Comparison of ENCODE assay signal across 24 cellular contexts in genomic region chr14:101405931-101406330, GRCh38.
DNase-seq lines count a peak whose midpoint lies in the region; ATAC-seq and TF ChIP-seq lines count a peak whose summit lies in the region.
"Had no signal": no experiment of that assay in that cellular context is flagged by ENCODE, and none has a peak within 500 bp of the region (broad histone marks: within the 10 kb centered on the region; RNA-seq: fewer than 3 reads in every experiment).

No MANE protein-coding gene starts in this region.

- intact Hi-C loops in PC-3 (cut with micrococcal nuclease) (no loop called here), vagina (cut with DNase I) (loop anchor here (5.0 kb wide), 1 partner anchor 39 kb away; no protein-coding TSS in a partner anchor)

- H3K9me3 Mint-ChIP-seq in T-cell = no peaks in the 10 kb centered on the region
- H3K9me3 Mint-ChIP-seq: CD8-positive, alpha-beta T cell had no signal

- TF ChIP-seq CTCF in PC-3 (conservative IDR thresholded peaks at IDR 0.05; ENCODE audit: low read depth, low read length) (no peak), osteoblast (IDR thresholded peaks at IDR 0.05; ENCODE audit: extremely low read depth, low read depth, low read length) (no peak), vagina (IDR thresholded peaks at IDR 0.05) (no peak)

- no peaks in the 10 kb centered on the region for H4K20me1 ChIP-seq in PC-3 (ENCODE audit: low read length)
- H4K20me1 ChIP-seq in osteoblast (ENCODE audit: insufficient read depth, low read length) = no peaks in the 10 kb centered on the region

- H3K9me2 ChIP-seq in PC-3 (replicated peaks; ENCODE audit: low read length) = no peaks in the 10 kb centered on the region

- H3K27ac ChIP-seq in PC-3 (ENCODE audit: low read length) (no peak overlapping the region), osteoblast (ENCODE audit: low read depth, low read length) (no peak overlapping the region), vagina (peak overlapping the region; percentile 78)
- H3K27ac ChIP-seq: A549, C4-2B, SK-N-MC had no signal

- no peak overlapping the region for H3K4me3 ChIP-seq in PC-3 (ENCODE audit: low read length)
- H3K4me3 ChIP-seq in osteoblast (ENCODE audit: insufficient read depth, low read length) = no peak overlapping the region
- H3K4me3 ChIP-seq in vagina = no peak overlapping the region
- H3K4me3 ChIP-seq: A549, SK-N-MC had no signal

- no peaks in the 10 kb centered on the region for H3K27me3 ChIP-seq in PC-3 (ENCODE audit: low read length)
- no peaks in the 10 kb centered on the region for H3K27me3 ChIP-seq in osteoblast (ENCODE audit: insufficient read depth, low read length)
- H3K27me3 ChIP-seq in vagina = no peaks in the 10 kb centered on the region

- H2AFZ ChIP-seq in PC-3 (ENCODE audit: low read length) (no peak overlapping the region), osteoblast (ENCODE audit: low read length) (no peak overlapping the region)

- no TSS peak for BruUV-seq in PC-3 (replicated peaks; lab: Mats Ljungman, UMichigan)

- peak overlapping the region; percentile 23; the same call in 1 of the 2 replicates for H3K4me2 ChIP-seq in PC-3 (ENCODE audit: low read length)
- H3K4me2 ChIP-seq in osteoblast (ENCODE audit: insufficient read depth, low read length) = peak overlapping the region; percentile 34
- H3K4me2 ChIP-seq: A549 had no signal

- ATAC-seq in PC-3 (no peak), T-cell (replicated peaks in 1 of 4) (no peak), GM18517 (IDR thresholded peaks at IDR 0.05; ENCODE audit: unreplicated experiment) (no peak)
- ATAC-seq: A549; CD8-positive, alpha-beta T cell had no signal

- TF ChIP-seq POLR2A in vagina (IDR thresholded peaks at IDR 0.05) = no peak

- H3K4me1 ChIP-seq in PC-3 (ENCODE audit: insufficient read depth, low read length) (peaks cover 36% of the 10 kb centered on the region), osteoblast (ENCODE audit: insufficient read depth, low read length) (peaks cover 41% of the 10 kb centered on the region), vagina (peaks cover 75% of the 10 kb centered on the region)
- H3K4me1 ChIP-seq: Caco-2 had no signal

- no peak overlapping the region for H3K4me3 Mint-ChIP-seq in T-cell
- H3K4me3 Mint-ChIP-seq: B cell; CD8-positive, alpha-beta T cell had no signal

- H3K36me3 ChIP-seq in PC-3 (ENCODE audit: low read depth, low read length) = no peaks in the 10 kb centered on the region
- H3K36me3 ChIP-seq in osteoblast (ENCODE audit: insufficient read depth, low read length) = no peaks in the 10 kb centered on the region
- no peaks in the 10 kb centered on the region for H3K36me3 ChIP-seq in vagina

- DNase-seq in PC-3 (no peak), left kidney (ENCODE audit: low read depth, low spot score) (peak; percentile 50), osteoblast (ENCODE audit: insufficient read length, low spot score, missing footprints) (peak; percentile 34), vagina (ENCODE audit: extremely low spot score in 2 of 2) (no peak), T-cell (no peak), GM19238 (ENCODE audit: insufficient read length, low spot score) (no peak)
- DNase-seq: Caco-2; CD8-positive, alpha-beta T cell; GOT3; HCEC 1CT; NCI-H1092; NCI-H1417 treated with DMSO at 0.1 percent for 48 hours; NCI-H1694 treated with DMSO at 0.1 percent for 48 hours; NCI-H2081; NCI-H2171; NCI-H226; NCI-H510A; NCI-H69; SIG-M5 had no signal

- no peak overlapping the region for H3K27ac Mint-ChIP-seq in T-cell
- H3K27ac Mint-ChIP-seq: B cell; CD8-positive, alpha-beta T cell had no signal

- peaks cover 45 to 57% of the 10 kb centered on the region in 2 donors for H3K27me3 Mint-ChIP-seq in T-cell

- CTCF ChIA-PET in PC-3 (lab: Charles Lee) = no interaction called here
- CTCF ChIA-PET in T-cell (lab: Charles Lee) = no interaction called here

- POLR2A ChIA-PET in PC-3 (lab: Charles Lee; ENCODE audit: unreplicated experiment) = no interaction called here
- POLR2A ChIA-PET in T-cell (lab: Charles Lee) = no interaction called here

- peaks cover 6 to 15% (median 9%) of the 10 kb centered on the region in 3 donors for H3K4me1 Mint-ChIP-seq in T-cell

- no peak overlapping the region for H3K9ac ChIP-seq in PC-3 (ENCODE audit: low read length)

- H3K79me2 ChIP-seq in PC-3 (ENCODE audit: low read length) (no peaks in the 10 kb centered on the region), osteoblast (ENCODE audit: insufficient read depth, low read length) (no peaks in the 10 kb centered on the region)

- H3K36me3 Mint-ChIP-seq in T-cell = no peaks in the 10 kb centered on the region
- H3K36me3 Mint-ChIP-seq: CD8-positive, alpha-beta T cell had no signal

- H3K9me3 ChIP-seq in PC-3 (ENCODE audit: low read length) = no peaks in the 10 kb centered on the region
- no peaks in the 10 kb centered on the region for H3K9me3 ChIP-seq in osteoblast (ENCODE audit: low read depth, low read length)
- H3K9me3 ChIP-seq in vagina = no peaks in the 10 kb centered on the region
- H3K9me3 ChIP-seq: A549, Caco-2 had no signal

- H3F3A ChIP-seq in PC-3 (ENCODE audit: low read length, unreplicated experiment) = no peaks in the 10 kb centered on the region

Comparison
In these comparisons a context has a peak if more than half of its experiments do, and no peak if none do; other contexts are left out.
1. DNase-seq: peak in left kidney (single experiment) and osteoblast (single experiment); none in PC-3 (single experiment), vagina (0 of 2), T-cell (0 of 34) and GM19238 (single experiment).